8 cellular contexts compared by ENCODE assay signal in the genomic region with DNA sequence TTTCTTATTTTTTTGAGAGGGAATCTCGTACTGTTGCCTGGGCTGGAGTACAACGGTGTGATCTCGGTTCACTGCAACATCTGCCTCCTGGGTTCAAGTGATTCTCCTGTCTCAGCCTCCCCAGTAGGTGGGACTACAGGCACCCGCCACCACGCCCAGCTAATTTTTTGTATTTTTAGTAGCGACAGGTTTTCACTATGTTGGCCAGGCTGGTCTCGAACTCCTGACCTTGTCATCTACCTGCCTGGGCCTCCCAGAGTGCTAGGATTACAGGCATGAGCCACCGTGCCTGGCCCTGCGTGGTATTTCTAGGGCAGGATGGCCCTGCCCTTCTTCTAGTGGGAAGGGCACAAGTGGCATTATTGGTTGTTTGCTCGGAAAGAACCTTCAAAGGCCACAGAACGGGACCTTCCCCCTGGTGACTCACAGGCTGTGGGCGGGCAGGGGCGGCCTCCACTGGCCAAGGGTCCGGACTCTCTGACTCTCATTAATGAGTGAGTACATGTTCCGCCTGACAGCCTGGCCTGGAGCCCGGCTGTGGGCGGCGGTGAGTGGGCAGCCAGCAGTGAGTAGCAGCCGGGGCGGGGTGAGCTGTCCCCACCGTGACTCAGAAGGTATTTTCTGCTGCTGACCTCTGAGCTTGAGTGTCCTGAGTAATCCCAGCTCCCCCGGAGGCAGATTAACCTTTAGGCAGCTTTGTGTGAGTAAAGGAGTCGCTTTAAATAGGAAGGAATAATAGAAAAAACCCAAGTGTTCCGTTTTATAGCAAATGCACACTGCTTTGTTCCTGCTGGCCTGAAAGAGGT. TPM values are rescaled to one million over a fixed set of nuclear protein-coding genes. Genes with fewer than 3 reads are reported as not detected.
A peak's percentile ranks its signal among the peaks of the same experiment; 100 is the strongest.
DNase-seq lines count a peak whose midpoint lies in the region; ATAC-seq and TF ChIP-seq lines count a peak whose summit lies in the region.

No MANE protein-coding gene starts in this region.

- TF ChIP-seq CTCF in left ventricle myocardium inferior (IDR thresholded peaks at IDR 0.05; ENCODE audit: borderline replicate concordance): no peak

- H3K36me3 ChIP-seq in left ventricle myocardium inferior: peaks cover 3% of the 10 kb centered on the region

- DNase-seq in AML-193 (lab: John Stamatoyannopoulos, UW): peak; percentile 92 to 96
- peak; percentile 78 for DNase-seq in SKM-1 treated with dmso at 0.1 percent for 144 hours (lab: John Stamatoyannopoulos, UW; ENCODE audit: unreplicated experiment)
- DNase-seq in amygdala (lab: John Stamatoyannopoulos, UW): peak in 54 of 56 donors; percentile 3 to 98 (median 79)
- peak; percentile 97 for DNase-seq in left ventricle myocardium inferior
- peak; percentile 98 for DNase-seq in renal cortical epithelial cell (ENCODE audit: low read depth)
- DNase-seq in effector CD8-positive, alpha-beta T cell (lab: John Stamatoyannopoulos, UW): no peak

- H3K9me3 ChIP-seq in left ventricle myocardium inferior (replicated peaks): no peaks in the 10 kb centered on the region

- H3K27me3 ChIP-seq in left ventricle myocardium inferior (ENCODE audit: low read depth): no peaks in the 10 kb centered on the region

- H3K27ac ChIP-seq in left ventricle myocardium inferior (replicated peaks): peak overlapping the region; percentile 92

- ATAC-seq in GM19023 (IDR thresholded peaks at IDR 0.05; ENCODE audit: unreplicated experiment) (peak; percentile 46), HG03439 (IDR thresholded peaks at IDR 0.05; ENCODE audit: unreplicated experiment) (peak; percentile 48)

- peak overlapping the region; percentile 44 for H3K4me3 ChIP-seq in left ventricle myocardium inferior

- intact Hi-C loops in left ventricle myocardium inferior (cut with micrococcal nuclease): no loop called here

- H3K4me1 ChIP-seq in left ventricle myocardium inferior: peaks cover 98% of the 10 kb centered on the region

RNA-seq across cellular contexts. Expression of a gene that starts 5.1 kb away (rescaled TPM):
- total RNA-seq in left ventricle myocardium inferior (8.4 TPM), renal cortical epithelial cell (1.9 and 8.4 TPM in 2 replicates)

RNA-seq across cellular contexts. Expression of a gene that starts 17.5 kb away (rescaled TPM):
- total RNA-seq in left ventricle myocardium inferior (75.4 TPM), renal cortical epithelial cell (111 and 175 TPM in 2 replicates)
